Comparison of ENCODE assay signal across 8 cellular contexts in genomic region chr18:21684731-21685130, GRCh38. TPM values are rescaled to one million over a fixed set of nuclear protein-coding genes. Genes with fewer than 3 reads are reported as not detected.
DNase-seq lines count a peak whose midpoint lies in the region; ATAC-seq and TF ChIP-seq lines count a peak whose summit lies in the region.

No MANE protein-coding gene starts in this region.

- TF ChIP-seq CTCF in glutamatergic neuron (IDR thresholded peaks at IDR 0.05; ENCODE audit: partially characterized antibody, unreplicated experiment) (no peak), foreskin keratinocyte (conservative IDR thresholded peaks at IDR 0.05) (no peak)

- intact Hi-C loops in Right ventricle myocardium inferior (cut with DNase I): no loop called here

- peak overlapping the region; percentile 9 for H3K27ac Mint-ChIP-seq in activated T-helper 17 cell treated with anti-CD3 and anti-CD28 coated beads, Interleukin-2, amount 50 U/mL, for 72 hours
- no peak overlapping the region for H3K27ac Mint-ChIP-seq in glutamatergic neuron (ENCODE audit: unreplicated experiment)

- no peaks in the 10 kb centered on the region for H3K27me3 ChIP-seq in foreskin keratinocyte

- ATAC-seq in GM18499 (IDR thresholded peaks at IDR 0.05; ENCODE audit: insufficient read depth, unreplicated experiment) (peak; percentile 46), GM19438 (IDR thresholded peaks at IDR 0.05; ENCODE audit: low read depth, unreplicated experiment) (peak; percentile 48), HG02981 (IDR thresholded peaks at IDR 0.05; ENCODE audit: unreplicated experiment) (peak; percentile 59), Right ventricle myocardium inferior (no peak), foreskin keratinocyte (no peak)
- peak; percentile 50 for ATAC-seq in activated T-helper 17 cell treated with anti-CD3 and anti-CD28 coated beads, Interleukin-2, amount 50 U/mL, for 72 hours (replicated peaks)

- H3K36me3 Mint-ChIP-seq in activated T-helper 17 cell treated with anti-CD3 and anti-CD28 coated beads, Interleukin-2, amount 50 U/mL, for 72 hours (ENCODE audit: low read depth): peaks cover 34% of the 10 kb centered on the region
- peaks cover 4% of the 10 kb centered on the region for H3K36me3 Mint-ChIP-seq in glutamatergic neuron (ENCODE audit: unreplicated experiment)

- no peaks in the 10 kb centered on the region for H3K27me3 Mint-ChIP-seq in activated T-helper 17 cell treated with anti-CD3 and anti-CD28 coated beads, Interleukin-2, amount 50 U/mL, for 72 hours
- no peaks in the 10 kb centered on the region for H3K27me3 Mint-ChIP-seq in glutamatergic neuron (ENCODE audit: unreplicated experiment)

- no peaks in the 10 kb centered on the region for H3K4me1 ChIP-seq in foreskin keratinocyte

- H3K9me3 Mint-ChIP-seq in activated T-helper 17 cell treated with anti-CD3 and anti-CD28 coated beads, Interleukin-2, amount 50 U/mL, for 72 hours: peaks cover 4% of the 10 kb centered on the region
- no peaks in the 10 kb centered on the region for H3K9me3 Mint-ChIP-seq in glutamatergic neuron (ENCODE audit: unreplicated experiment)

- peak overlapping the region; percentile 10 for H3K4me3 Mint-ChIP-seq in activated T-helper 17 cell treated with anti-CD3 and anti-CD28 coated beads, Interleukin-2, amount 50 U/mL, for 72 hours
- H3K4me3 Mint-ChIP-seq in glutamatergic neuron (ENCODE audit: unreplicated experiment): no peak overlapping the region

- DNase-seq in glutamatergic neuron: no peak
- DNase-seq in RPMI8226: no peak
- DNase-seq in Right ventricle myocardium inferior (ENCODE audit: missing footprints): no peak
- no peak for DNase-seq in foreskin keratinocyte

- peaks cover 6% of the 10 kb centered on the region for H3K4me1 Mint-ChIP-seq in activated T-helper 17 cell treated with anti-CD3 and anti-CD28 coated beads, Interleukin-2, amount 50 U/mL, for 72 hours
- H3K4me1 Mint-ChIP-seq in glutamatergic neuron (ENCODE audit: low read depth, unreplicated experiment): no peaks in the 10 kb centered on the region

- no peak overlapping the region for H3K27ac ChIP-seq in foreskin keratinocyte

RNA-seq across cellular contexts. Expression of gene ABHD3, which starts 19.8 kb away (rescaled TPM):
- total RNA-seq in activated T-helper 17 cell treated with anti-CD3 and anti-CD28 coated beads, Interleukin-2, amount 50 U/mL, for 72 hours: 10 to 100 TPM; 28.9 to 48.4 TPM
- 12.7 TPM for total RNA-seq in glutamatergic neuron (ENCODE audit: unreplicated experiment)
- total RNA-seq in Right ventricle myocardium inferior: 5.4 TPM
- total RNA-seq in foreskin keratinocyte: 21.4 and 23.0 TPM in 2 replicates
- polyA plus RNA-seq in foreskin keratinocyte: 12.7 and 19.6 TPM in 2 replicates

RNA-seq across cellular contexts. Expression of gene MIB1, which starts 55.9 kb away (rescaled TPM):
- total RNA-seq in activated T-helper 17 cell treated with anti-CD3 and anti-CD28 coated beads, Interleukin-2, amount 50 U/mL, for 72 hours: 10 to 100 TPM; 52.3 to 64.0 TPM
- total RNA-seq in glutamatergic neuron (ENCODE audit: unreplicated experiment) (228 TPM), Right ventricle myocardium inferior (17.3 TPM), foreskin keratinocyte (37.5 and 38.4 TPM in 2 replicates)
- polyA plus RNA-seq in foreskin keratinocyte: 3.8 and 4.1 TPM in 2 replicates

Comparison
In these comparisons a context has a peak if more than half of its experiments do, and no peak if none do; other contexts are left out.
1. ATAC-seq: peak in GM18499 (single experiment), GM19438 (single experiment), HG02981 (single experiment) and activated T-helper 17 cell treated with anti-CD3 and anti-CD28 coated beads, Interleukin-2, amount 50 U/mL, for 72 hours (single experiment); none in Right ventricle myocardium inferior (single experiment) and foreskin keratinocyte (single experiment).